In genomic region chr11:66728760-66729385, GRCh38 we compare ENCODE assay signal across 8 cellular contexts. TPM values are rescaled to one million over a fixed set of nuclear protein-coding genes. Genes with fewer than 3 reads are reported as not detected.
DNase-seq lines count a peak whose midpoint lies in the region; ATAC-seq and TF ChIP-seq lines count a peak whose summit lies in the region.

Gene SPTBN2 (minus strand): TSS chr11:66729216. CDS start chr11:66721240, 7,976 bp downstream.

- TF ChIP-seq EP300 in suprapubic skin (IDR thresholded peaks at IDR 0.05), result no peak

- H3K4me1 Mint-ChIP-seq in Caco-2 (ENCODE audit: low read depth, unreplicated experiment), result peaks cover 26% of the 10 kb centered on the region

- no peaks in the 10 kb centered on the region for H3K9me3 ChIP-seq in Caco-2
- H3K9me3 ChIP-seq in suprapubic skin, result no peaks in the 10 kb centered on the region

- H3K4me1 ChIP-seq in Caco-2, result peaks cover 15% of the 10 kb centered on the region
- peaks cover 19% of the 10 kb centered on the region for H3K4me1 ChIP-seq in suprapubic skin

- H3K36me3 ChIP-seq in Caco-2 (ENCODE audit: control insufficient read depth, insufficient read depth, low read length) (no peaks in the 10 kb centered on the region), brain microvascular endothelial cell (replicated peaks) (no peaks in the 10 kb centered on the region), suprapubic skin (no peaks in the 10 kb centered on the region)

- ATAC-seq in HG03280 (IDR thresholded peaks at IDR 0.05; ENCODE audit: unreplicated experiment), result no peak

- H3K4me3 Mint-ChIP-seq in Caco-2 (ENCODE audit: unreplicated experiment), result peak within 1 kb of the TSS; percentile 82

- BruUV-seq in Caco-2 (replicated peaks; lab: Mats Ljungman, UMichigan), result no TSS peak

- TF ChIP-seq CTCF in Caco-2 (IDR thresholded peaks at IDR 0.05; ENCODE audit: insufficient read depth in 1 of 2, low read depth in 1 of 2, low read length in 1 of 2, severe bottlenecking in 1 of 2, unreplicated experiment in 1 of 2) (no peak), brain microvascular endothelial cell (IDR thresholded peaks at IDR 0.05; ENCODE audit: low read depth, low read length, missing control alignments) (no peak), suprapubic skin (IDR thresholded peaks at IDR 0.05) (no peak)

- peak within 1 kb of the TSS; percentile 60 for H3K27ac Mint-ChIP-seq in Caco-2 (ENCODE audit: unreplicated experiment)

- intact Hi-C loops in Caco-2 (cut with micrococcal nuclease; ENCODE audit: unreplicated experiment), result loop anchor here (2.0 kb wide), 1 partner anchor 34 kb away; no protein-coding TSS in a partner anchor

- H3K4me3 ChIP-seq in Caco-2 (ENCODE audit: low read depth, low read length) (peak within 1 kb of the TSS; percentile 35), brain microvascular endothelial cell (ENCODE audit: low read depth, low read length) (peak within 1 kb of the TSS; percentile 46), suprapubic skin (peak within 1 kb of the TSS; percentile 61)

- in situ Hi-C loops in brain microvascular endothelial cell (cut with HindIII; ENCODE audit: low pct_ligation_motif_present, low sequenced_read_pairs), result no loop called here

- POLR2A ChIA-PET in Caco-2 (lab: Charles Lee) (interaction anchor here (0.6 kb wide), 1 partner anchor 106 kb away, joined by 10 read pairs; no protein-coding TSS in a partner anchor), HEK293T (lab: Yijun Ruan, JAX) (interaction anchor here (0.8 to 1.4 kb wide), 3 partner anchors 43 to 127 kb away, joined by 3 read pairs; no protein-coding TSS in a partner anchor)

- H3K27ac ChIP-seq in brain microvascular endothelial cell (no peak within 1 kb of the TSS), suprapubic skin (peak within 1 kb of the TSS; percentile 69)

- H3K27me3 Mint-ChIP-seq in Caco-2 (ENCODE audit: insufficient read depth, unreplicated experiment), result peaks cover 7% of the 10 kb centered on the region

- 13% methylated on average over 23 of the region's 23 CpGs for WGBS in suprapubic skin

- H3K36me3 Mint-ChIP-seq in Caco-2 (ENCODE audit: insufficient read depth, unreplicated experiment), result peaks cover 6% of the 10 kb centered on the region

- peak in 1 of 2 experiments; percentile 48 for DNase-seq in Caco-2
- no peak for DNase-seq in M059J (ENCODE audit: low read depth)
- DNase-seq in brain microvascular endothelial cell, result no peak
- peak; percentile 73 for DNase-seq in left kidney (ENCODE audit: low read depth, low spot score)
- DNase-seq in suprapubic skin (ENCODE audit: low spot score in 2 of 2), result no peak
- DNase-seq in stimulated activated CD4-positive, alpha-beta T cell treated with anti-CD3 and anti-CD28 coated beads, Interleukin-12 subunit alpha, Interleukin-12 subunit beta, amount 100 ng/mL, for 4 hours, result no peak
- no peak for DNase-seq in HEK293T (ENCODE audit: extremely low spot score)

- CTCF ChIA-PET in Caco-2 (lab: Charles Lee), result interaction anchor here (0.6 kb wide), 3 partner anchors 41 to 440 kb away, joined by 3 read pairs; no protein-coding TSS in a partner anchor
- CTCF ChIA-PET in HEK293T (lab: Yijun Ruan, JAX), result no interaction called here

- no peak for TF ChIP-seq POLR2A in suprapubic skin (IDR thresholded peaks at IDR 0.05)

- H3K9me3 Mint-ChIP-seq in Caco-2 (ENCODE audit: unreplicated experiment), result no peaks in the 10 kb centered on the region

- H3K27me3 ChIP-seq in Caco-2 (replicated peaks; ENCODE audit: control insufficient read depth, insufficient read depth, low read length) (no peaks in the 10 kb centered on the region), brain microvascular endothelial cell (replicated peaks) (peaks cover 18% of the 10 kb centered on the region), suprapubic skin (peaks cover 5% of the 10 kb centered on the region)

TF ChIP-seq in HEK293T, 16 proteins besides CTCF, POLR2A, EP300 and RAD21:
- TF ChIP-seq ELF4 (IDR thresholded peaks at IDR 0.05), result no peak
- no peak for TF ChIP-seq FOXA1 (IDR thresholded peaks at IDR 0.05)
- TF ChIP-seq LEF1 (IDR thresholded peaks at IDR 0.05; ENCODE audit: borderline replicate concordance), result no peak
- no peak for TF ChIP-seq SUZ12 (IDR thresholded peaks at IDR 0.05)
- TF ChIP-seq CTBP1 (IDR thresholded peaks at IDR 0.05; ENCODE audit: borderline replicate concordance), result no peak
- no peak for TF ChIP-seq TARDBP (IDR thresholded peaks at IDR 0.05)
- no peak for TF ChIP-seq BHLHE40 (IDR thresholded peaks at IDR 0.05; ENCODE audit: borderline replicate concordance)
- TF ChIP-seq L3MBTL2 (conservative IDR thresholded peaks at IDR 0.05), result no peak
- no peak for TF ChIP-seq SP1 (IDR thresholded peaks at IDR 0.05)
- TF ChIP-seq NFRKB (IDR thresholded peaks at IDR 0.05), result no peak
- no peak for TF ChIP-seq ARNT (IDR thresholded peaks at IDR 0.05)
- TF ChIP-seq ZNF384 (IDR thresholded peaks at IDR 0.05), result no peak
- TF ChIP-seq FOXK2 (IDR thresholded peaks at IDR 0.05), result no peak
- no peak for TF ChIP-seq PKNOX1 (IDR thresholded peaks at IDR 0.05)
- no peak for TF ChIP-seq FOXM1 (IDR thresholded peaks at IDR 0.05; ENCODE audit: borderline replicate concordance)
- no peak for TF ChIP-seq HDGF (IDR thresholded peaks at IDR 0.05; ENCODE audit: borderline replicate concordance)

RNA-seq across cellular contexts. Expression of gene SPTBN2, which starts in this region (rescaled TPM):
- 37.6 and 45.0 TPM in 2 replicates for total RNA-seq in Caco-2 (2022)
- total RNA-seq in M059J (2014; rRNA removed; shearing (Covaris generic)), result 2.1 and 11.4 TPM in 2 replicates
- total RNA-seq in suprapubic skin, result 100 to 1,000 TPM; 337 to 544 (median 450) TPM
